2 cellular contexts compared by ENCODE assay signal in the genomic region with DNA sequence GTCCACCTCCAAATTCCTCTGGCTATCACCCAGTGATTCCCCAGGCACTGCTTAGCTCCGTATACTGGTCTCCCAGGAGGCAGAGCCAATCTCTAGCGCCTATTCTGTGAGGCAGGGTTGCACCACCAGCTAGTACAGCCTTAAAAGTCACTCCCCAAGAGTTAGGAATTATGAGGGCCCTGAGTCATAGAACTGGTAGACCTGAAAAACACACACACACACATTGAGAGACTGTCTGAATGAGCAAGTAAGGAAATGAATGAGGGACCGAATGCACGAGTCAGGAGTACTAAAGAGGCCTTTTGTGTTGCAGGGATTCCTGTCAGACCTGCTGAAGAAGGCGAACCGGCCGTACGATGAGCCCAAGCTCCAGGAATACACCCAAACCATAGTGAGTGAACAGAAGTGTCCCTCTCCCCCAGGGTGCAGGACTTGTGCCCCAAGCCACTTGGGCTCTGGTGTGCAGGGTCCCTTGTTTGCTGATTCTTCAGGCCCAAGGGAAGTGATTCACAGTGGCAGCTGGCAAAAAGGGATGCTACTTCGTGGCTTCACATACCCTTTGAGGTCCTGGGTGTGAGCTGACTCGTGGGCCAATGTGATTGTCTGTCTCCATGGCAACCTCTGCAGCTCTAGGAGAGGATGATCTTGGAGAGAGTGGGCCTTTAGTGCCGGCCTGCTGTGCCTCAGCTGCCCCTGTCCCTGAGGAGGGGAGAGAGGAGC.
TF ChIP-seq lines count a peak whose summit lies in the region.

No MANE protein-coding gene starts in this region.

TF ChIP-seq in HCT116, 20 proteins besides CTCF, POLR2A, EP300 and RAD21:
- TF ChIP-seq ELF1 (IDR thresholded peaks at IDR 0.05; ENCODE audit: borderline replicate concordance, low read depth): no peak
- TF ChIP-seq FOSL1 (IDR thresholded peaks at IDR 0.05; ENCODE audit: low read depth): no peak
- no peak for TF ChIP-seq SIN3A (IDR thresholded peaks at IDR 0.05; ENCODE audit: low read depth)
- no peak for TF ChIP-seq YY1 (IDR thresholded peaks at IDR 0.05; ENCODE audit: extremely low read depth, insufficient replicate concordance, low read depth, low read length)
- no peak for TF ChIP-seq EZH2phosphoT487 (IDR thresholded peaks at IDR 0.05; ENCODE audit: borderline replicate concordance)
- TF ChIP-seq JUND (IDR thresholded peaks at IDR 0.05): no peak
- TF ChIP-seq, protein P1, sequence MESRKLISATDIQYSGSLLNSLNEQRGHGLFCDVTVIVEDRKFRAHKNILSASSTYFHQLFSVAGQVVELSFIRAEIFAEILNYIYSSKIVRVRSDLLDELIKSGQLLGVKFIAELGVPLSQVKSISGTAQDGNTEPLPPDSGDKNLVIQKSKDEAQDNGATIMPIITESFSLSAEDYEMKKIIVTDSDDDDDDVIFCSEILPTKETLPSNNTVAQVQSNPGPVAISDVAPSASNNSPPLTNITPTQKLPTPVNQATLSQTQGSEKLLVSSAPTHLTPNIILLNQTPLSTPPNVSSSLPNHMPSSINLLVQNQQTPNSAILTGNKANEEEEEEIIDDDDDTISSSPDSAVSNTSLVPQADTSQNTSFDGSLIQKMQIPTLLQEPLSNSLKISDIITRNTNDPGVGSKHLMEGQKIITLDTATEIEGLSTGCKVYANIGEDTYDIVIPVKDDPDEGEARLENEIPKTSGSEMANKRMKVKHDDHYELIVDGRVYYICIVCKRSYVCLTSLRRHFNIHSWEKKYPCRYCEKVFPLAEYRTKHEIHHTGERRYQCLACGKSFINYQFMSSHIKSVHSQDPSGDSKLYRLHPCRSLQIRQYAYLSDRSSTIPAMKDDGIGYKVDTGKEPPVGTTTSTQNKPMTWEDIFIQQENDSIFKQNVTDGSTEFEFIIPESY (IDR thresholded peaks at IDR 0.05; ENCODE audit: extremely low read depth, insufficient replicate concordance, low read length): no peak
- no peak for TF ChIP-seq ZFX (IDR thresholded peaks at IDR 0.05)
- TF ChIP-seq, protein P2, sequence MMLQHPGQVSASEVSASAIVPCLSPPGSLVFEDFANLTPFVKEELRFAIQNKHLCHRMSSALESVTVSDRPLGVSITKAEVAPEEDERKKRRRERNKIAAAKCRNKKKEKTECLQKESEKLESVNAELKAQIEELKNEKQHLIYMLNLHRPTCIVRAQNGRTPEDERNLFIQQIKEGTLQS (IDR thresholded peaks at IDR 0.05): no peak
- TF ChIP-seq SRF (IDR thresholded peaks at IDR 0.05; ENCODE audit: low read depth): no peak
- no peak for TF ChIP-seq CBX3 (IDR thresholded peaks at IDR 0.05; ENCODE audit: low read depth)
- no peak for TF ChIP-seq EZH2 (IDR thresholded peaks at IDR 0.05)
- TF ChIP-seq EGR1 (IDR thresholded peaks at IDR 0.05; ENCODE audit: low read depth): no peak
- TF ChIP-seq CEBPB (IDR thresholded peaks at IDR 0.05; ENCODE audit: low read depth): no peak
- no peak for TF ChIP-seq SP1 (IDR thresholded peaks at IDR 0.05; ENCODE audit: low read depth)

TF ChIP-seq in GM12878, 131 proteins besides CTCF, POLR2A, EP300 and RAD21:
- no peak for TF ChIP-seq POLR2AphosphoS5 (IDR thresholded peaks at IDR 0.05; ENCODE audit: low read length)
- no peak for TF ChIP-seq TARDBP (IDR thresholded peaks at IDR 0.05; ENCODE audit: borderline replicate concordance)
- no peak for TF ChIP-seq STAT3 (IDR thresholded peaks at IDR 0.05; ENCODE audit: low read depth, low read length)
- TF ChIP-seq, protein P3, sequence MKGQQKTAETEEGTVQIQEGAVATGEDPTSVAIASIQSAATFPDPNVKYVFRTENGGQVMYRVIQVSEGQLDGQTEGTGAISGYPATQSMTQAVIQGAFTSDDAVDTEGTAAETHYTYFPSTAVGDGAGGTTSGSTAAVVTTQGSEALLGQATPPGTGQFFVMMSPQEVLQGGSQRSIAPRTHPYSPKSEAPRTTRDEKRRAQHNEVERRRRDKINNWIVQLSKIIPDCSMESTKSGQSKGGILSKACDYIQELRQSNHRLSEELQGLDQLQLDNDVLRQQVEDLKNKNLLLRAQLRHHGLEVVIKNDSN (IDR thresholded peaks at IDR 0.05; ENCODE audit: borderline replicate concordance, extremely low read length, insufficient read depth, low read depth, low read length): no peak
- no peak for TF ChIP-seq FOXK2 (IDR thresholded peaks at IDR 0.05)
- no peak for TF ChIP-seq MEF2B (IDR thresholded peaks at IDR 0.05; ENCODE audit: partially characterized antibody, poor library complexity, severe bottlenecking)
- TF ChIP-seq GATAD2B (conservative IDR thresholded peaks at IDR 0.05; ENCODE audit: low read depth): no peak
- TF ChIP-seq CHD1 (IDR thresholded peaks at IDR 0.05; ENCODE audit: low read depth, low read length): no peak
- TF ChIP-seq MYC (IDR thresholded peaks at IDR 0.05; ENCODE audit: insufficient read depth, insufficient read length, insufficient replicate concordance, low read length, severe bottlenecking): no peak
- TF ChIP-seq, protein P4, sequence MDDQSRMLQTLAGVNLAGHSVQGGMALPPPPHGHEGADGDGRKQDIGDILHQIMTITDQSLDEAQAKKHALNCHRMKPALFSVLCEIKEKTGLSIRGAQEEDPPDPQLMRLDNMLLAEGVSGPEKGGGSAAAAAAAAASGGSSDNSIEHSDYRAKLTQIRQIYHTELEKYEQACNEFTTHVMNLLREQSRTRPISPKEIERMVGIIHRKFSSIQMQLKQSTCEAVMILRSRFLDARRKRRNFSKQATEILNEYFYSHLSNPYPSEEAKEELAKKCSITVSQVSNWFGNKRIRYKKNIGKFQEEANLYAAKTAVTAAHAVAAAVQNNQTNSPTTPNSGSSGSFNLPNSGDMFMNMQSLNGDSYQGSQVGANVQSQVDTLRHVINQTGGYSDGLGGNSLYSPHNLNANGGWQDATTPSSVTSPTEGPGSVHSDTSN (IDR thresholded peaks at IDR 0.05; ENCODE audit: insufficient replicate concordance, low read depth, low read length): no peak
- TF ChIP-seq NRF1 (conservative IDR thresholded peaks at IDR 0.05; ENCODE audit: low read depth, low read length): no peak
